12 cellular contexts compared by ENCODE assay signal in the genomic region with DNA sequence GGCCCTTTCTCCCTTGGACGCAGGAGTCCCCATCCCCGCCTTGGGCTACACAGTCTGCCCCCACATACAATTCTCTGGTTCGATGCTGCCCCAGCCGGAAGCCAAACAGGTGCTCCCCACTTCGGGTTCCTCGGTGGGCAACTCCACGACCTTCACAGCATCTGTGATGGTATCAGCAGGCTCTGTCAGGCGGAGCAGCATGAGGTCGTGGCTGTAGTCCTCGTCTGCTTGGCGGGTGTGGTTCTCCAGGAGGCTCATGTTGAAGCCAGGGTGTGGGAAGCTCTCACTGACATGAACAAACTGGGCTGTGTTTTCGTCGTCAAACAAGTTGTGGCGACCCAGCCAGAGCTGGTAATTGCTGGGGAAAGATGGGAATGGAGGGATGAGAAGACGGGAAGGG. TPM values are rescaled to one million over a fixed set of nuclear protein-coding genes. Genes with fewer than 3 reads are reported as not detected.
DNase-seq lines count a peak whose midpoint lies in the region; ATAC-seq and TF ChIP-seq lines count a peak whose summit lies in the region.
"Had no signal": no experiment of that assay in that cellular context is flagged by ENCODE, and none has a peak within 500 bp of the region (broad histone marks: within the 10 kb centered on the region; RNA-seq: fewer than 3 reads in every experiment).

No MANE protein-coding gene starts in this region.

- H3K27me3 ChIP-seq in body of pancreas = no peaks in the 10 kb centered on the region
- H3K27me3 ChIP-seq in neuronal stem cell (ENCODE audit: control insufficient read depth in 3 of 3, insufficient read depth in 3 of 3, low read depth in 1 of 3, low read length in 3 of 3) = peaks cover 10 to 88% (median 53%) of the 10 kb centered on the region in 3 experiments

- ATAC-seq in body of pancreas = no peak
- ATAC-seq: SK-N-SH treated with all-trans-retinoic acid at 6 μM for 48 hours had no signal

- 1 to 2% methylated on average over 6 to 15 of the region's 15 CpGs for whole genome bisulfite sequencing in body of pancreas, 2 donors
- no CpG with 5 or more reads among the region's 15 CpGs for WGBS in neuronal stem cell (ENCODE audit: extremely low coverage in 2 of 2, insufficient read length in 2 of 2, insufficient replicate concordance in 1 of 2), 2 donors

- H3K18ac ChIP-seq in neuronal stem cell (ENCODE audit: low read length) = peak overlapping the region; percentile 13

- POLR2A ChIA-PET in HEK293 (lab: Yijun Ruan, JAX) = interaction anchor here (1.1 to 1.9 kb wide), 3 partner anchors 15 to 21 kb away, joined by 3 to 7 read pairs (median 4); no protein-coding TSS in a partner anchor

- H3K9me3 Mint-ChIP-seq in T-helper 2 cell treated with Interferon-gamma antibody and Interleukin-4, amounts not matched to agents 5 μg/mL and 100 μg/mL, for 36 hours = no peaks in the 10 kb centered on the region

- TF ChIP-seq CTCF in HEK293 (tag by site-specific recombination; IDR thresholded peaks at IDR 0.05) (no peak), body of pancreas (IDR thresholded peaks at IDR 0.05) (no peak)

- H2AK5ac ChIP-seq in neuronal stem cell (ENCODE audit: low read depth, low read length) = peak overlapping the region; percentile 74

- H3K27ac ChIP-seq in HEK293 (ENCODE audit: extremely low read depth, low read depth, low read length) (no peak overlapping the region), body of pancreas (peak overlapping the region; percentile 75 to 92 (median 82)), neuronal stem cell (replicated peaks; ENCODE audit: low read length) (no peak overlapping the region)
- H3K27ac ChIP-seq: ascending aorta had no signal

- no peak overlapping the region for H3K23ac ChIP-seq in neuronal stem cell (ENCODE audit: low read depth, low read length, poor library complexity)

- intact Hi-C loops in body of pancreas (cut with DNase I) = no loop called here

- H3K4me1 Mint-ChIP-seq in T-helper 2 cell treated with Interferon-gamma antibody and Interleukin-4, amounts not matched to agents 5 μg/mL and 100 μg/mL, for 36 hours (ENCODE audit: low read depth) = peaks cover 22% of the 10 kb centered on the region

- no peak overlapping the region for H4K91ac ChIP-seq in neuronal stem cell (ENCODE audit: low read depth, low read length, poor library complexity)

- H3K9ac ChIP-seq in neuronal stem cell (ENCODE audit: low read depth, low read length, poor library complexity) = no peak overlapping the region

- peak overlapping the region; percentile 75 for H3K4me3 Mint-ChIP-seq in T-helper 2 cell treated with Interferon-gamma antibody and Interleukin-4, amounts not matched to agents 5 μg/mL and 100 μg/mL, for 36 hours

- no peaks in the 10 kb centered on the region for H3K36me3 Mint-ChIP-seq in T-helper 2 cell treated with Interferon-gamma antibody and Interleukin-4, amounts not matched to agents 5 μg/mL and 100 μg/mL, for 36 hours (ENCODE audit: low read depth)

- H3K4ac ChIP-seq in neuronal stem cell (ENCODE audit: low read length) = no peak overlapping the region

- no peaks in the 10 kb centered on the region for H3K79me1 ChIP-seq in neuronal stem cell (ENCODE audit: low read depth, low read length)

- H3K36me3 ChIP-seq in HEK293 (ENCODE audit: control insufficient read depth in 2 of 2, insufficient read depth in 1 of 2, low read length in 2 of 2) (no peaks in the 10 kb centered on the region), body of pancreas (replicated peaks in 1 of 2; ENCODE audit: insufficient read depth in 1 of 2, low read depth in 2 of 2) (no peaks in the 10 kb centered on the region), neuronal stem cell (replicated peaks in 1 of 2; ENCODE audit: control insufficient read depth in 2 of 2, insufficient read depth in 2 of 2, low read length in 2 of 2) (no peaks in the 10 kb centered on the region)
- H3K36me3 ChIP-seq: ascending aorta had no signal

- H2BK120ac ChIP-seq in neuronal stem cell (ENCODE audit: low read depth, low read length) = no peak overlapping the region

- H3K9me3 ChIP-seq in HEK293 (ENCODE audit: control insufficient read depth, insufficient read depth, low read depth, low read length) (no peaks in the 10 kb centered on the region), body of pancreas (no peaks in the 10 kb centered on the region), neuronal stem cell (replicated peaks in 1 of 2; ENCODE audit: control insufficient read depth in 2 of 2, insufficient read depth in 1 of 2, low read depth in 1 of 2, low read length in 2 of 2) (peaks cover 2 to 4% of the 10 kb centered on the region in 2 donors)
- H3K9me3 ChIP-seq: ascending aorta had no signal

- TF ChIP-seq POLR2A in body of pancreas (IDR thresholded peaks at IDR 0.05) = no peak

- H3K14ac ChIP-seq in neuronal stem cell (ENCODE audit: low read length) = no peak overlapping the region

- H2BK12ac ChIP-seq in neuronal stem cell (ENCODE audit: low read length) = no peak overlapping the region

- H3K4me2 ChIP-seq in neuronal stem cell (ENCODE audit: insufficient read depth, low read length, poor library complexity, severe bottlenecking) = no peak overlapping the region

- peak overlapping the region; percentile 64 for H3K27ac Mint-ChIP-seq in T-helper 2 cell treated with Interferon-gamma antibody and Interleukin-4, amounts not matched to agents 5 μg/mL and 100 μg/mL, for 36 hours
- H3K27ac Mint-ChIP-seq: nephron progenitor cell had no signal

- peaks cover 28% of the 10 kb centered on the region for H3K27me3 Mint-ChIP-seq in T-helper 2 cell treated with Interferon-gamma antibody and Interleukin-4, amounts not matched to agents 5 μg/mL and 100 μg/mL, for 36 hours (ENCODE audit: low read depth)

- H2BK5ac ChIP-seq in neuronal stem cell (ENCODE audit: low read length) = no peak overlapping the region

- peak overlapping the region; percentile 56 for H2BK15ac ChIP-seq in neuronal stem cell (ENCODE audit: low read length)

- H3K4me1 ChIP-seq in HEK293 (ENCODE audit: control insufficient read depth, insufficient read depth, low read length) (no peaks in the 10 kb centered on the region), body of pancreas (peaks cover 72% of the 10 kb centered on the region), neuronal stem cell (ENCODE audit: control insufficient read depth in 2 of 2, insufficient read depth in 1 of 2, low read depth in 1 of 2, low read length in 2 of 2) (peaks cover 0 to 3% of the 10 kb centered on the region in 2 donors)
- H3K4me1 ChIP-seq: ascending aorta had no signal

- CTCF ChIA-PET in HEK293 (lab: Yijun Ruan, JAX) = interaction anchor here (1.0 to 1.4 kb wide), 2 partner anchors 10 to 102 kb away, joined by 3 to 5 read pairs; no protein-coding TSS in a partner anchor

- H3K4me3 ChIP-seq in HEK293 (ENCODE audit: low read depth, low read length) (no peak overlapping the region), body of pancreas (peak overlapping the region; percentile 27 to 65), neuronal stem cell (ENCODE audit: low read length in 2 of 2) (no peak overlapping the region)
- H3K4me3 ChIP-seq: ascending aorta had no signal

- H2AFZ ChIP-seq in neuronal stem cell (ENCODE audit: low read length) = peak overlapping the region; percentile 10

- H4K8ac ChIP-seq in neuronal stem cell (ENCODE audit: low read depth, low read length) = no peak overlapping the region

- DNase-seq in T-helper 2 cell treated with Interferon-gamma antibody and Interleukin-4, amounts not matched to agents 5 μg/mL and 100 μg/mL, for 36 hours (ENCODE audit: low spot score) = no peak
- DNase-seq in T-helper 2 cell (no peak), body of pancreas (peak in 1 of 4 donors; percentile 35), neuronal stem cell (ENCODE audit: low spot score) (no peak), NCI-H2029 treated with DMSO at 0.1 percent for 48 hours (lab: John Stamatoyannopoulos, UW) (no peak), D341Med (ENCODE audit: low spot score) (no peak), AG08395 (ENCODE audit: low spot score) (no peak)
- DNase-seq: nephron progenitor cell had no signal

TF ChIP-seq in HEK293, 187 proteins besides CTCF, POLR2A, EP300 and RAD21:
- TF ChIP-seq ZIC2 (tag by site-specific recombination; IDR thresholded peaks at IDR 0.05) = peak; percentile 69
- TF ChIP-seq, protein P1, sequence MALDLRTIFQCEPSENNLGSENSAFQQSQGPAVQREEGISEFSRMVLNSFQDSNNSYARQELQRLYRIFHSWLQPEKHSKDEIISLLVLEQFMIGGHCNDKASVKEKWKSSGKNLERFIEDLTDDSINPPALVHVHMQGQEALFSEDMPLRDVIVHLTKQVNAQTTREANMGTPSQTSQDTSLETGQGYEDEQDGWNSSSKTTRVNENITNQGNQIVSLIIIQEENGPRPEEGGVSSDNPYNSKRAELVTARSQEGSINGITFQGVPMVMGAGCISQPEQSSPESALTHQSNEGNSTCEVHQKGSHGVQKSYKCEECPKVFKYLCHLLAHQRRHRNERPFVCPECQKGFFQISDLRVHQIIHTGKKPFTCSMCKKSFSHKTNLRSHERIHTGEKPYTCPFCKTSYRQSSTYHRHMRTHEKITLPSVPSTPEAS (tag by site-specific recombination; IDR thresholded peaks at IDR 0.05) = no peak
- peak; percentile 57 for TF ChIP-seq KLF1 (tag by site-specific recombination; IDR thresholded peaks at IDR 0.05)
- TF ChIP-seq ZEB2 (tag by site-specific recombination; IDR thresholded peaks at IDR 0.05) = no peak

RNA-seq across cellular contexts. Expression of a gene that starts 3.5 kb away (rescaled TPM):
- 100 to 1,000 TPM; 937 to 947 TPM for total RNA-seq in body of pancreas
- polyA plus RNA-seq in neuronal stem cell (2013, experiment 1 of 2) = not detected
- polyA plus RNA-seq in neuronal stem cell (2013, experiment 2 of 2) = not detected
- total RNA-seq: ascending aorta, endothelial cell of umbilical vein had no signal

RNA-seq across cellular contexts. Expression of a gene that starts 13.3 kb away (rescaled TPM):
- total RNA-seq in body of pancreas = not detected
- polyA plus RNA-seq in neuronal stem cell (2013, experiment 1 of 2) = not detected
- polyA plus RNA-seq in neuronal stem cell (2013, experiment 2 of 2) = not detected
- total RNA-seq: ascending aorta, endothelial cell of umbilical vein had no signal
- polyA plus RNA-seq: endothelial cell of umbilical vein had no signal

RNA-seq across cellular contexts. Expression of a gene that starts 29.9 kb away (rescaled TPM):
- not detected for total RNA-seq in body of pancreas
- polyA plus RNA-seq in neuronal stem cell (2013, experiment 1 of 2) = not detected
- not detected for polyA plus RNA-seq in neuronal stem cell (2013, experiment 2 of 2)
- total RNA-seq: ascending aorta, endothelial cell of umbilical vein had no signal
- polyA plus RNA-seq: endothelial cell of umbilical vein had no signal

RNA-seq across cellular contexts. Expression of a gene that starts 34.6 kb away (rescaled TPM):
- total RNA-seq in body of pancreas = not detected
- not detected for polyA plus RNA-seq in neuronal stem cell (2013, experiment 1 of 2)
- polyA plus RNA-seq in neuronal stem cell (2013, experiment 2 of 2) = not detected
- total RNA-seq: ascending aorta, endothelial cell of umbilical vein had no signal
- polyA plus RNA-seq: endothelial cell of umbilical vein had no signal

RNA-seq across cellular contexts. Expression of a gene that starts 49.8 kb away (rescaled TPM):
- total RNA-seq in body of pancreas = not detected
- not detected for polyA plus RNA-seq in neuronal stem cell (2013, experiment 1 of 2)
- polyA plus RNA-seq in neuronal stem cell (2013, experiment 2 of 2) = not detected
- total RNA-seq: ascending aorta, endothelial cell of umbilical vein had no signal
- polyA plus RNA-seq: endothelial cell of umbilical vein had no signal

Comparison
In these comparisons a context has a peak if more than half of its experiments do, and no peak if none do; other contexts are left out.
1. H3K27ac ChIP-seq: peak in body of pancreas (4 of 4); none in HEK293 (single experiment) and neuronal stem cell (single experiment).
2. H3K4me3 ChIP-seq: peak in body of pancreas (2 of 2); none in HEK293 (single experiment) and neuronal stem cell (0 of 2).